ENCODE assay signal across 1 cellular context in genomic region chrX:132940727-132941162, GRCh38.
TF ChIP-seq lines count a peak whose summit lies in the region.

No MANE protein-coding gene starts in this region.

TF ChIP-seq in A549, 52 proteins besides CTCF, POLR2A, EP300 and RAD21 (continued from another document):
- TF ChIP-seq E2F6 (IDR thresholded peaks at IDR 0.05; ENCODE audit: borderline replicate concordance, low read depth) (no peak), ATOH8 (CRISPR knock-in tag; IDR thresholded peaks at IDR 0.05; ENCODE audit: low read depth) (no peak), HDAC2 (IDR thresholded peaks at IDR 0.05) (no peak), JUN (IDR thresholded peaks at IDR 0.05) (no peak)
